Comparison of ENCODE assay signal across 8 cellular contexts in genomic region chr5:143435207-143435657, GRCh38. TPM values are rescaled to one million over a fixed set of nuclear protein-coding genes. Genes with fewer than 3 reads are reported as not detected.
DNase-seq lines count a peak whose midpoint lies in the region; ATAC-seq and TF ChIP-seq lines count a peak whose summit lies in the region.

No MANE protein-coding gene starts in this region.

- no peak overlapping the region for H3K27ac ChIP-seq in MM.1S (ENCODE audit: low read length)

- POLR2A ChIA-PET in MCF 10A (lab: Yijun Ruan, JAX), result no interaction called here

- CTCF ChIA-PET in MCF 10A (lab: Yijun Ruan, JAX), result interaction anchor here (0.7 kb wide), 1 partner anchor 134 kb away, joined by 3 read pairs; no protein-coding TSS in a partner anchor

- H3K9me3 Mint-ChIP-seq in MCF 10A (ENCODE audit: unreplicated experiment), result no peaks in the 10 kb centered on the region
- H3K9me3 Mint-ChIP-seq in naive B cell, result no peaks in the 10 kb centered on the region

- TF ChIP-seq CTCF in MM.1S (IDR thresholded peaks at IDR 0.05; ENCODE audit: low read length) (no peak), MCF 10A (IDR thresholded peaks at IDR 0.05; ENCODE audit: unreplicated experiment) (no peak)

- no peaks in the 10 kb centered on the region for H3K27me3 Mint-ChIP-seq in MCF 10A (ENCODE audit: insufficient read depth, unreplicated experiment)
- H3K27me3 Mint-ChIP-seq in naive B cell, result no peaks in the 10 kb centered on the region

- no peak overlapping the region for H3K9ac ChIP-seq in MM.1S (ENCODE audit: low read length)

- DNase-seq in MM.1S (peak; percentile 56), MCF 10A (ENCODE audit: unreplicated experiment) (peak; percentile 38), naive B cell (peak; percentile 81), NCI-H2107 (lab: John Stamatoyannopoulos, UW) (no peak), AG08395 (ENCODE audit: low spot score) (no peak), HT-29 (ENCODE audit: low spot score) (no peak)

- no peaks in the 10 kb centered on the region for H3K79me2 ChIP-seq in MM.1S (ENCODE audit: low read length)

- H3K9me3 ChIP-seq in MM.1S (replicated peaks; ENCODE audit: insufficient read depth, low read length), result no peaks in the 10 kb centered on the region

- no peak overlapping the region for H3K4me3 Mint-ChIP-seq in MCF 10A (ENCODE audit: unreplicated experiment)
- H3K4me3 Mint-ChIP-seq in naive B cell, result peak overlapping the region; percentile 83 to 98 (median 94)

- H3K4me2 ChIP-seq in MM.1S (ENCODE audit: low read depth, low read length), result peak overlapping the region; percentile 48

- no peak overlapping the region for H3K27ac Mint-ChIP-seq in MCF 10A (ENCODE audit: low read depth, unreplicated experiment)
- H3K27ac Mint-ChIP-seq in naive B cell, result peak overlapping the region; percentile 97 to 100 (median 98)

- H3K36me3 ChIP-seq in MM.1S (replicated peaks; ENCODE audit: insufficient read depth, low read length), result no peaks in the 10 kb centered on the region

- H3K36me3 Mint-ChIP-seq in MCF 10A (ENCODE audit: insufficient read depth, unreplicated experiment), result no peaks in the 10 kb centered on the region
- H3K36me3 Mint-ChIP-seq in naive B cell, result no peaks in the 10 kb centered on the region

- ATAC-seq in GM18502 (IDR thresholded peaks at IDR 0.05; ENCODE audit: poor library complexity, unreplicated experiment) (peak; percentile 96), GM21737 (IDR thresholded peaks at IDR 0.05; ENCODE audit: unreplicated experiment) (peak; percentile 84), naive B cell (ENCODE audit: low read depth in 2 of 2) (peak; percentile 88 to 92)

- no peaks in the 10 kb centered on the region for H3K9me2 ChIP-seq in MM.1S (replicated peaks; ENCODE audit: insufficient read depth, low read length)

- H4K20me1 ChIP-seq in MM.1S (ENCODE audit: insufficient read depth, low read length), result no peaks in the 10 kb centered on the region

- H3K4me1 Mint-ChIP-seq in MCF 10A (ENCODE audit: insufficient read depth, unreplicated experiment) (peaks cover 16% of the 10 kb centered on the region), naive B cell (peaks cover 35 to 57% (median 48%) of the 10 kb centered on the region in 3 donors)

- BruUV-seq in MCF 10A (replicated peaks; lab: Mats Ljungman, UMichigan), result no TSS peak

- 0 out of 2 replicates have a peak overlapping the region, but pooled peaks have one; percentile 8 for H3K4me3 ChIP-seq in MM.1S (ENCODE audit: low read length)

- intact Hi-C loops in MCF 10A (cut with micrococcal nuclease), result no loop called here

- H2AFZ ChIP-seq in MM.1S (ENCODE audit: low read length), result no peak overlapping the region

- H3K4me1 ChIP-seq in MM.1S (ENCODE audit: low read length), result peaks cover 23% of the 10 kb centered on the region

- peaks cover 29% of the 10 kb centered on the region for H3K27me3 ChIP-seq in MM.1S (replicated peaks; ENCODE audit: insufficient read depth, low read length)

- peaks cover 11% of the 10 kb centered on the region; the same call in 1 of the 2 replicates for H3F3A ChIP-seq in MM.1S (ENCODE audit: insufficient read depth, low read length)

RNA-seq across cellular contexts. Expression of gene NR3C1, which starts 31.7 kb away (rescaled TPM):
- total RNA-seq in MCF 10A (2022), result 92.9 and 113 TPM in 2 replicates
- polyA plus RNA-seq in naive B cell (ENCODE audit: low read depth in 6 of 6), result 100 to 1,000 TPM in 5 of 6 donors, 10 to 100 TPM in 1; 87.7 to 150 (median 106) TPM
- total RNA-seq in HT-29 (2014; rRNA removed; shearing (Covaris generic)), result not detected in 2 replicates

Comparison
In these comparisons a context has a peak if more than half of its experiments do, and no peak if none do; other contexts are left out.
1. DNase-seq: peak in MM.1S (single experiment), MCF 10A (single experiment) and naive B cell (single experiment); none in NCI-H2107 (single experiment), AG08395 (single experiment) and HT-29 (single experiment).
2. RNA of gene NR3C1, which starts 31.7 kb away (total RNA-seq): 92.9 to 113 TPM in MCF 10A; not detected in HT-29; every median in the first group is over 10 times any median in the second.
3. Peak in every context shown above with its lines, with median percentiles within 50 percentile points of each other: ATAC-seq.